ENCODE assay signal across 19 cellular contexts in the genomic region with DNA sequence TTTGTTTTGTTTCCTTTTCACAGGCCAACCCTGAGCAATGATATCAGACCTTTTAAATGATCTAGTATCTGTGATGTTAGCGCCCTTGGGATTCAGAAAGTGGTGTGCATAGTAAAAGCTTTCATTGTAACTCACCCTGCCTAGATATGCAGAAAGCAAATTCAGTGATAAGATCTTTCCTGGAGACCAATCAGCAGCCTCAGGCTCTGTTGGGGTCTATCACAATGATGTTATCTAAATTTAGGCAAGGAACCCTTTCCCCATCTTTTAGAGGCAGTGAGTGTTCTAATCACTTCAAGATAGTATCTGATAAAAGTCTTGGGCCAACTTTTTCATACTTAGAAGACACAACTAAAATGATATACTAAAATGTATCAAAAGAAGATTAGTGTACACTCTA. TPM values are rescaled to one million over a fixed set of nuclear protein-coding genes. Genes with fewer than 3 reads are reported as not detected.
DNase-seq lines count a peak whose midpoint lies in the region; ATAC-seq lines count a peak whose summit lies in the region.
"Had no signal": no experiment of that assay in that cellular context is flagged by ENCODE, and none has a peak within 500 bp of the region (broad histone marks: within the 10 kb centered on the region; RNA-seq: fewer than 3 reads in every experiment).

No MANE protein-coding gene starts in this region.

- H3K4ac ChIP-seq in mesendoderm (ENCODE audit: low read depth, low read length): no peak overlapping the region

- no peak overlapping the region for H2AK5ac ChIP-seq in mesendoderm (ENCODE audit: low read length)

- H2BK5ac ChIP-seq in mesendoderm (ENCODE audit: low read length): no peak overlapping the region

- no peak overlapping the region for H3K9ac ChIP-seq in mesendoderm (ENCODE audit: low read length)
- H3K9ac ChIP-seq: BLaER1 treated with 17β-estradiol and CSF1 and Interleukin-3, amounts not matched to agents 10 nM and 100 nM had no signal

- H3K4me3 ChIP-seq in mesendoderm (ENCODE audit: low read length): no peak overlapping the region
- H3K4me3 ChIP-seq: A549; BLaER1 treated with 17β-estradiol and CSF1 and Interleukin-3, amounts not matched to agents 10 nM and 100 nM had no signal

- H3K79me1 ChIP-seq in mesendoderm (ENCODE audit: low read length): no peaks in the 10 kb centered on the region

- H3K56ac ChIP-seq in mesendoderm (ENCODE audit: low read length): no peak overlapping the region

- H4K8ac ChIP-seq in mesendoderm (ENCODE audit: low read depth, low read length): no peak overlapping the region

- no peaks in the 10 kb centered on the region for H3K79me2 ChIP-seq in mesendoderm (ENCODE audit: control insufficient read depth, insufficient read depth, low read length)

- peak overlapping the region; percentile 22 for H3K27ac Mint-ChIP-seq in activated T-cell treated with anti-CD3 and anti-CD28 coated beads, Interleukin-2, amount 50 U/mL, for 72 hours
- H3K27ac Mint-ChIP-seq: B cell; CD4-positive, alpha-beta T cell; CD8-positive, alpha-beta T cell had no signal

- H3K4me2 ChIP-seq in mesendoderm (ENCODE audit: low read length): no peak overlapping the region
- H3K4me2 ChIP-seq: A549; BLaER1 treated with 17β-estradiol and CSF1 and Interleukin-3, amounts not matched to agents 10 nM and 100 nM had no signal

- H2BK15ac ChIP-seq in mesendoderm (replicated peaks; ENCODE audit: low read depth): no peak overlapping the region

- H3K36me3 Mint-ChIP-seq in activated T-cell treated with anti-CD3 and anti-CD28 coated beads, Interleukin-2, amount 50 U/mL, for 72 hours (ENCODE audit: insufficient read depth in 2 of 2): no peaks in the 10 kb centered on the region

- no peaks in the 10 kb centered on the region for H3K4me1 Mint-ChIP-seq in activated T-cell treated with anti-CD3 and anti-CD28 coated beads, Interleukin-2, amount 50 U/mL, for 72 hours (ENCODE audit: low read depth)
- H3K4me1 Mint-ChIP-seq: B cell had no signal

- no peak overlapping the region for H3K27ac ChIP-seq in mesendoderm (ENCODE audit: low read depth, low read length)
- H3K27ac ChIP-seq: 22Rv1; A549; BLaER1 treated with 17β-estradiol and CSF1 and Interleukin-3, amounts not matched to agents 10 nM and 100 nM; C4-2B had no signal

- no peak for ATAC-seq in activated T-cell treated with anti-CD3 and anti-CD28 coated beads, Interleukin-2, amount 50 U/mL, for 72 hours (replicated peaks in 1 of 2)
- ATAC-seq: A549; CD8-positive, alpha-beta T cell had no signal

- no peaks in the 10 kb centered on the region for H3K9me3 Mint-ChIP-seq in activated T-cell treated with anti-CD3 and anti-CD28 coated beads, Interleukin-2, amount 50 U/mL, for 72 hours
- H3K9me3 Mint-ChIP-seq: CD4-positive, alpha-beta T cell; CD8-positive, alpha-beta T cell had no signal

- no peak overlapping the region for H3K18ac ChIP-seq in mesendoderm (ENCODE audit: low read length)

- DNase-seq in NCI-H526 (lab: John Stamatoyannopoulos, UW): peak; percentile 2 to 21
- no peak for DNase-seq in NCI-H526 treated with DMSO at 0.1 percent for 48 hours (lab: John Stamatoyannopoulos, UW)
- no peak for DNase-seq in activated T-cell treated with anti-CD3 and anti-CD28 coated beads, Interleukin-2, amount 50 U/mL, for 72 hours
- no peak for DNase-seq in activated T-cell treated with anti-CD3 and anti-CD28 coated beads, Interleukin-2, amount 50 U/mL, for 48 hours
- DNase-seq in mesendoderm: peak; percentile 91
- no peak for DNase-seq in SIG-M5 (lab: John Stamatoyannopoulos, UW)
- DNase-seq in occipital lobe (lab: John Stamatoyannopoulos, UW): no peak
- DNase-seq: AML-193; Calu3; CD4-positive, alpha-beta T cell; CD8-positive, alpha-beta T cell; DMS79 treated with DMSO at 0.1 percent for 48 hours; GF-D8 had no signal

- no CpG with 5 or more reads among the region's 1 CpG for WGBS in mesendoderm (ENCODE audit: extremely low coverage, insufficient coverage, low lambda C conversion rate)

- no peak overlapping the region for H4K5ac ChIP-seq in mesendoderm (ENCODE audit: low read length)

- H3K23ac ChIP-seq in mesendoderm (ENCODE audit: low read length): no peak overlapping the region

- no peaks in the 10 kb centered on the region for H3K27me3 ChIP-seq in mesendoderm (ENCODE audit: insufficient read depth, low read length, poor library complexity)
- H3K27me3 ChIP-seq: BLaER1 treated with 17β-estradiol and CSF1 and Interleukin-3, amounts not matched to agents 10 nM and 100 nM had no signal

- no peak overlapping the region for H3K4me3 Mint-ChIP-seq in activated T-cell treated with anti-CD3 and anti-CD28 coated beads, Interleukin-2, amount 50 U/mL, for 72 hours
- H3K4me3 Mint-ChIP-seq: B cell; CD4-positive, alpha-beta T cell; CD8-positive, alpha-beta T cell had no signal

- peaks cover 1% of the 10 kb centered on the region for H3K4me1 ChIP-seq in mesendoderm (ENCODE audit: control insufficient read depth, low read depth, low read length)
- H3K4me1 ChIP-seq: A549, Caco-2 had no signal

- H3K27me3 Mint-ChIP-seq in activated T-cell treated with anti-CD3 and anti-CD28 coated beads, Interleukin-2, amount 50 U/mL, for 72 hours (ENCODE audit: low read depth): no peaks in the 10 kb centered on the region
- H3K27me3 Mint-ChIP-seq: B cell; CD4-positive, alpha-beta T cell had no signal

- no peak overlapping the region for H2BK120ac ChIP-seq in mesendoderm (ENCODE audit: low read depth, low read length)

- H3K36me3 ChIP-seq in mesendoderm (ENCODE audit: control insufficient read depth, insufficient read depth, low read length): no peaks in the 10 kb centered on the region

RNA-seq across cellular contexts. Expression of gene PNO1, which starts 23.6 kb away (rescaled TPM):
- total RNA-seq in activated T-cell treated with anti-CD3 and anti-CD28 coated beads, Interleukin-2, amount 50 U/mL, for 72 hours: 10 to 100 TPM; 12.5 to 18.9 TPM
- 45.3 TPM for polyA plus RNA-seq in mesendoderm (2013, experiment 1 of 2)
- 46.6 TPM for polyA plus RNA-seq in mesendoderm (2013, experiment 2 of 2)
- total RNA-seq in occipital lobe: 15.0 TPM

Comparison
In these comparisons a context has a peak if more than half of its experiments do, and no peak if none do; other contexts are left out.
1. DNase-seq: peak in NCI-H526 (2 of 2) and mesendoderm (single experiment); none in NCI-H526 treated with DMSO at 0.1 percent for 48 hours (single experiment), activated T-cell treated with anti-CD3 and anti-CD28 coated beads, Interleukin-2, amount 50 U/mL, for 72 hours (0 of 2), activated T-cell treated with anti-CD3 and anti-CD28 coated beads, Interleukin-2, amount 50 U/mL, for 48 hours (0 of 2), SIG-M5 (single experiment) and occipital lobe (single experiment).